1 cellular context compared by ENCODE assay signal in the genomic region with DNA sequence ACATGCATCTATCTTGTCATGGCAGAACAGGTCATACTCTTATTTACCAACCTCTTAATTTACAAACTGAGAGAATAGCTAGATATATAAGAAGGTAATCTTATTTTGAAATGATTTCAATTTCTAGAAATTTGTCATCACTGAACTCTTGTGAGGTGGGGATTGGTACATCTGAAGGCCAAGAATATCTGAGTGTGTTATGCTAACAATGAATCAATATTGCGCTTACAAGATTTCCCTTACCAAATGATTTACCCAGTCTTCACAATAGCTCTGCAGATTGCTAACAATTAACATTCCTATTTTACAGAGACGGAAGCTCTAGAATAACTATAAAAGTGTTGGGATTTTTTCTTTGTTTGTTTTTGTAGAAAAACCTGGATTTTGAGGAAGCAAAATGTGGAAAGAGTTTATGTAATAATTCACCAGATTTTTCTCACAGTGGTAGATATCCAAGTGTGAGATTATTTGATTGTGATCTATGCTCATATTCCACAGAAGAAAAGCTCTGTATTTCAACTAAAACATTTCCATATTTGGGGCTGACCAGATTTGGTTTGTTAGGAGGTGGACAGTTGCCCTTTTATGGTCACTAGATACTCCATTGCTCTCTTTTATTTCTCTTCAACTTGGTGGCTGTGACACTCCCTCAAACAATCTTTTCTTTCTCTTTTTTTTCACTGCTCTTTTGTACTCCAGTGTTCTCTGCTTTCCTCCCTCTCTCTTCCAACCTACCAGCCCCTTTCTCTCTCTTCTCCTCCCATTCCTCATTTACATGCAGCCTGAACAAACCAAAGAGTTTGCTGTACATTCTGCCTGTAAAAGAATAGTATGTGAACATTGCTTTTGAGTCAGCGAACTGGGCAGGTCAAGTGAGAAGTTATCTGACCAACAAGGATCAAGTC.
TF ChIP-seq lines count a peak whose summit lies in the region.

No MANE protein-coding gene starts in this region.

TF ChIP-seq in K562, 482 proteins besides CTCF, POLR2A, EP300 and RAD21:
- TF ChIP-seq RBFOX2 (IDR thresholded peaks at IDR 0.05; ENCODE audit: low read depth, low read length), result no peak
- TF ChIP-seq, protein P1, sequence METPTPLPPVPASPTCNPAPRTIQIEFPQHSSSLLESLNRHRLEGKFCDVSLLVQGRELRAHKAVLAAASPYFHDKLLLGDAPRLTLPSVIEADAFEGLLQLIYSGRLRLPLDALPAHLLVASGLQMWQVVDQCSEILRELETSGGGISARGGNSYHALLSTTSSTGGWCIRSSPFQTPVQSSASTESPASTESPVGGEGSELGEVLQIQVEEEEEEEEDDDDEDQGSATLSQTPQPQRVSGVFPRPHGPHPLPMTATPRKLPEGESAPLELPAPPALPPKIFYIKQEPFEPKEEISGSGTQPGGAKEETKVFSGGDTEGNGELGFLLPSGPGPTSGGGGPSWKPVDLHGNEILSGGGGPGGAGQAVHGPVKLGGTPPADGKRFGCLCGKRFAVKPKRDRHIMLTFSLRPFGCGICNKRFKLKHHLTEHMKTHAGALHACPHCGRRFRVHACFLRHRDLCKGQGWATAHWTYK (CRISPR knock-in tag; IDR thresholded peaks at IDR 0.05), result no peak
- TF ChIP-seq SRF (CRISPR knock-in tag; IDR thresholded peaks at IDR 0.05), result peak in 1 of 2 experiments; percentile 52; a peak in 1 of 4 replicates
